ENCODE assay signal across 1 cellular context in the genomic region with DNA sequence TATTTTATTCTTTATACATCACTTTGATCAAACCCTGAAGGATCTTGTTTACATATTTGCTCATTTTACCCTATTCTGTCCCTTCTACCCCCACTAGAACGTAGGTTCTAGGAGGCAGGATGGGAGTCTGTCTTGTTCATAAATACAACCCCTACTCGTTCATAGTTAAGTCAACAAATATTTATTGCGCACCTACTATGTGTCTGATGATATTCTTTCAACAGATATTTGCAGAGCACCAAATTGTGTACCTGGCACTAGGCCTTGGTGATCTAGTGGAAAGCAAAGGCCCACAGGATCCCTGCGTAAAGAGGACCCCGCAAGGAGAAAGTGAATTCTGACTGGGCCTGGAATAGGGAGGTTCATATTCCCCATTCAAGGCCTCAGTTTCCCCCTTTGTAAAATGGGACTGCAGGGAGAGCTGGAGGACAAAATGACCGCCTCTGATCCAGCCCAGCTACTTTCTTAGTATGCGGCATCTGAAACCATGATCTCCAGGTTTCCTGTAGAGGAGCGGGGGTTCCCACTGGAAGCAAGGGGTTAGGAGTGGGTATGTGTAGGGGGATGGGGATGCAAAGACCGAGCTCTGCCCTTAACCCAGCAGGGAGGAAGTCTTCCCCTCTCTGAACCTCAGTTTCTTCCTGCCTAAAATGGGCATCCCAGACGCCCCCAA.
TF ChIP-seq lines count a peak whose summit lies in the region.

No MANE protein-coding gene starts in this region.

TF ChIP-seq in HCT116, 20 proteins besides CTCF, POLR2A, EP300 and RAD21 (continued from another document):
- TF ChIP-seq, protein P1, sequence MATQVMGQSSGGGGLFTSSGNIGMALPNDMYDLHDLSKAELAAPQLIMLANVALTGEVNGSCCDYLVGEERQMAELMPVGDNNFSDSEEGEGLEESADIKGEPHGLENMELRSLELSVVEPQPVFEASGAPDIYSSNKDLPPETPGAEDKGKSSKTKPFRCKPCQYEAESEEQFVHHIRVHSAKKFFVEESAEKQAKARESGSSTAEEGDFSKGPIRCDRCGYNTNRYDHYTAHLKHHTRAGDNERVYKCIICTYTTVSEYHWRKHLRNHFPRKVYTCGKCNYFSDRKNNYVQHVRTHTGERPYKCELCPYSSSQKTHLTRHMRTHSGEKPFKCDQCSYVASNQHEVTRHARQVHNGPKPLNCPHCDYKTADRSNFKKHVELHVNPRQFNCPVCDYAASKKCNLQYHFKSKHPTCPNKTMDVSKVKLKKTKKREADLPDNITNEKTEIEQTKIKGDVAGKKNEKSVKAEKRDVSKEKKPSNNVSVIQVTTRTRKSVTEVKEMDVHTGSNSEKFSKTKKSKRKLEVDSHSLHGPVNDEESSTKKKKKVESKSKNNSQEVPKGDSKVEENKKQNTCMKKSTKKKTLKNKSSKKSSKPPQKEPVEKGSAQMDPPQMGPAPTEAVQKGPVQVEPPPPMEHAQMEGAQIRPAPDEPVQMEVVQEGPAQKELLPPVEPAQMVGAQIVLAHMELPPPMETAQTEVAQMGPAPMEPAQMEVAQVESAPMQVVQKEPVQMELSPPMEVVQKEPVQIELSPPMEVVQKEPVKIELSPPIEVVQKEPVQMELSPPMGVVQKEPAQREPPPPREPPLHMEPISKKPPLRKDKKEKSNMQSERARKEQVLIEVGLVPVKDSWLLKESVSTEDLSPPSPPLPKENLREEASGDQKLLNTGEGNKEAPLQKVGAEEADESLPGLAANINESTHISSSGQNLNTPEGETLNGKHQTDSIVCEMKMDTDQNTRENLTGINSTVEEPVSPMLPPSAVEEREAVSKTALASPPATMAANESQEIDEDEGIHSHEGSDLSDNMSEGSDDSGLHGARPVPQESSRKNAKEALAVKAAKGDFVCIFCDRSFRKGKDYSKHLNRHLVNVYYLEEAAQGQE (IDR thresholded peaks at IDR 0.05; ENCODE audit: low read depth): no peak
- TF ChIP-seq EGR1 (IDR thresholded peaks at IDR 0.05; ENCODE audit: low read depth) (no peak), JUND (IDR thresholded peaks at IDR 0.05) (no peak), EZH2 (IDR thresholded peaks at IDR 0.05) (no peak), SRF (IDR thresholded peaks at IDR 0.05; ENCODE audit: low read depth) (no peak), SIN3A (IDR thresholded peaks at IDR 0.05; ENCODE audit: low read depth) (no peak), POLR2AphosphoS5 (IDR thresholded peaks at IDR 0.05; ENCODE audit: low read depth, low read length) (no peak), SP1 (IDR thresholded peaks at IDR 0.05; ENCODE audit: low read depth) (no peak)
